ENCODE assay signal across 1 cellular context in genomic region chr2:113198790-113199612, GRCh38.
A peak's percentile ranks its signal among the peaks of the same experiment; 100 is the strongest.
TF ChIP-seq lines count a peak whose summit lies in the region.

No MANE protein-coding gene starts in this region.

TF ChIP-seq in HepG2, 621 proteins besides CTCF, POLR2A, EP300 and RAD21 (continued from another document and continues in another):
- no peak for TF ChIP-seq MLXIP (CRISPR knock-in tag; IDR thresholded peaks at IDR 0.05; ENCODE audit: borderline replicate concordance)
- TF ChIP-seq PAWR (CRISPR knock-in tag; IDR thresholded peaks at IDR 0.05; ENCODE audit: borderline replicate concordance) = no peak; the same call in 1 of the 2 replicates
- no peak for TF ChIP-seq MED13 (CRISPR knock-in tag; IDR thresholded peaks at IDR 0.05)
- no peak for TF ChIP-seq MAFK (conservative IDR thresholded peaks at IDR 0.05 in 1 of 2, IDR thresholded peaks at IDR 0.05 in 1 of 2; ENCODE audit: low read length in 2 of 2)
- TF ChIP-seq DBP (CRISPR knock-in tag; IDR thresholded peaks at IDR 0.05; ENCODE audit: not compliant biosample characterization) = no peak
- no peak; the same call in 1 of the 2 replicates for TF ChIP-seq ZNF460 (CRISPR knock-in tag; IDR thresholded peaks at IDR 0.05; ENCODE audit: borderline replicate concordance)
- no peak for TF ChIP-seq SP140L (CRISPR knock-in tag; IDR thresholded peaks at IDR 0.05; ENCODE audit: borderline replicate concordance)
- no peak; the same call in 1 of the 2 replicates for TF ChIP-seq HIC2 (CRISPR knock-in tag; IDR thresholded peaks at IDR 0.05; ENCODE audit: low read depth)
- TF ChIP-seq KDM3A (CRISPR knock-in tag; IDR thresholded peaks at IDR 0.05; ENCODE audit: low read depth) = peak; percentile 46; the same call in 1 of the 2 replicates
- TF ChIP-seq GPN1 (CRISPR knock-in tag; IDR thresholded peaks at IDR 0.05; ENCODE audit: borderline replicate concordance) = no peak
- TF ChIP-seq ZNF776 (CRISPR knock-in tag; IDR thresholded peaks at IDR 0.05) = peak; percentile 89
- peak; percentile 91; the same call in 1 of the 2 replicates for TF ChIP-seq MATR3 (CRISPR knock-in tag; IDR thresholded peaks at IDR 0.05)
- TF ChIP-seq AGO2 (optimal IDR thresholded peaks at IDR 0.05; ENCODE audit: low read depth, low read length) = peak; percentile 88
- TF ChIP-seq CREB1 (IDR thresholded peaks at IDR 0.05) = peak; percentile 34; the same call in 1 of the 2 replicates
- no peak for TF ChIP-seq CREB1 (CRISPR knock-in tag; IDR thresholded peaks at IDR 0.05)
- peak; percentile 66; the same call in 1 of the 2 replicates for TF ChIP-seq PPARG (CRISPR knock-in tag; conservative IDR thresholded peaks at IDR 0.05)
- TF ChIP-seq ZNF318 (CRISPR knock-in tag; IDR thresholded peaks at IDR 0.05) = 0 out of 2 replicates have a peak, but pooled peaks have one; percentile 68
- TF ChIP-seq TFDP1 (CRISPR knock-in tag; IDR thresholded peaks at IDR 0.05; ENCODE audit: borderline replicate concordance) = peak; percentile 79; the same call in 1 of the 2 replicates
- no peak for TF ChIP-seq ZNF550 (CRISPR knock-in tag; IDR thresholded peaks at IDR 0.05; ENCODE audit: borderline replicate concordance)
- no peak for TF ChIP-seq XBP1 (CRISPR knock-in tag; IDR thresholded peaks at IDR 0.05)
- TF ChIP-seq ARNT2 (CRISPR knock-in tag; IDR thresholded peaks at IDR 0.05; ENCODE audit: low read depth) = peak; percentile 67
- no peak for TF ChIP-seq ZBTB4 (CRISPR knock-in tag; IDR thresholded peaks at IDR 0.05; ENCODE audit: borderline replicate concordance)
- TF ChIP-seq ZNF883 (CRISPR knock-in tag; IDR thresholded peaks at IDR 0.05; ENCODE audit: not compliant biosample characterization) = peak; percentile 85
- peak; percentile 69 for TF ChIP-seq POLR2G (IDR thresholded peaks at IDR 0.05; ENCODE audit: low read depth, low read length)
- peak; percentile 69; the same call in 1 of the 2 replicates for TF ChIP-seq ZNF292 (CRISPR knock-in tag; IDR thresholded peaks at IDR 0.05; ENCODE audit: borderline replicate concordance, low read depth)
- no peak for TF ChIP-seq ZC3H4 (CRISPR knock-in tag; IDR thresholded peaks at IDR 0.05; ENCODE audit: borderline replicate concordance)
- TF ChIP-seq PLSCR1 (CRISPR knock-in tag; IDR thresholded peaks at IDR 0.05; ENCODE audit: borderline replicate concordance) = no peak
- no peak for TF ChIP-seq ZNF652 (CRISPR knock-in tag; IDR thresholded peaks at IDR 0.05; ENCODE audit: borderline replicate concordance, low read depth)
- peak; percentile 68; the same call in 1 of the 2 replicates for TF ChIP-seq ZBTB42 (CRISPR knock-in tag; IDR thresholded peaks at IDR 0.05)
- no peak for TF ChIP-seq ZNF512 (CRISPR knock-in tag; IDR thresholded peaks at IDR 0.05)
- TF ChIP-seq SRY (CRISPR knock-in tag; IDR thresholded peaks at IDR 0.05) = peak; percentile 54; the same call in 1 of the 2 replicates
- peak; percentile 23 for TF ChIP-seq TEAD3 (CRISPR knock-in tag; optimal IDR thresholded peaks at IDR 0.05; ENCODE audit: borderline replicate concordance)
- no peak for TF ChIP-seq FOXO4 (CRISPR knock-in tag; conservative IDR thresholded peaks at IDR 0.05)
- no peak for TF ChIP-seq SYNCRIP (IDR thresholded peaks at IDR 0.05; ENCODE audit: insufficient read depth, low read depth, low read length)
